11 cellular contexts compared by ENCODE assay signal in genomic region chr14:61454545-61454944, GRCh38.
DNase-seq lines count a peak whose midpoint lies in the region; ATAC-seq, FAIRE-seq and TF ChIP-seq lines count a peak whose summit lies in the region.
"Had no signal": no experiment of that assay in that cellular context is flagged by ENCODE, and none has a peak within 500 bp of the region (broad histone marks: within the 10 kb centered on the region; RNA-seq: fewer than 3 reads in every experiment).

No MANE protein-coding gene starts in this region.

- no peak for TF ChIP-seq CTCF in nephron progenitor cell (IDR thresholded peaks at IDR 0.05)

- peak overlapping the region; percentile 87 to 99 (median 96) for H3K27ac Mint-ChIP-seq in CD4-positive, CD25-positive, alpha-beta regulatory T cell
- peak overlapping the region; percentile 78 to 93 (median 88) for H3K27ac Mint-ChIP-seq in CD4-positive, alpha-beta memory T cell
- peak overlapping the region; percentile 93 for H3K27ac Mint-ChIP-seq in activated CD4-positive, alpha-beta memory T cell treated with anti-CD3 and anti-CD28 coated beads, Interleukin-2, amount 10 ng/mL, durations not matched to agents 7 days and 5 days
- H3K27ac Mint-ChIP-seq in nephron progenitor cell: no peak overlapping the region
- H3K27ac Mint-ChIP-seq: brain, progenitor cell of endocrine pancreas had no signal

- no peaks in the 10 kb centered on the region for H3K9me3 ChIP-seq in CD4-positive, CD25-positive, alpha-beta regulatory T cell (ENCODE audit: control insufficient read depth in 2 of 2, low read length in 2 of 2)
- no peaks in the 10 kb centered on the region for H3K9me3 ChIP-seq in CD4-positive, alpha-beta memory T cell (ENCODE audit: control insufficient read depth in 1 of 2, low read length in 2 of 2)

- H3K27ac ChIP-seq in CD4-positive, CD25-positive, alpha-beta regulatory T cell (ENCODE audit: insufficient read depth, low read length, poor library complexity, severe bottlenecking): peak overlapping the region; percentile 75
- H3K27ac ChIP-seq in CD4-positive, alpha-beta memory T cell (ENCODE audit: low read depth, low read length): peak overlapping the region; percentile 17
- H3K27ac ChIP-seq: epithelial cell of prostate had no signal

- H3K27me3 Mint-ChIP-seq in CD4-positive, CD25-positive, alpha-beta regulatory T cell: no peaks in the 10 kb centered on the region
- no peaks in the 10 kb centered on the region for H3K27me3 Mint-ChIP-seq in CD4-positive, alpha-beta memory T cell
- no peaks in the 10 kb centered on the region for H3K27me3 Mint-ChIP-seq in activated CD4-positive, alpha-beta memory T cell treated with anti-CD3 and anti-CD28 coated beads, Interleukin-2, amount 10 ng/mL, durations not matched to agents 7 days and 5 days
- peaks cover 17% of the 10 kb centered on the region for H3K27me3 Mint-ChIP-seq in nephron progenitor cell (ENCODE audit: low read depth, poor library complexity)
- H3K27me3 Mint-ChIP-seq: progenitor cell of endocrine pancreas had no signal

- H3K4me1 Mint-ChIP-seq in CD4-positive, CD25-positive, alpha-beta regulatory T cell: peaks cover 52 to 98% (median 62%) of the 10 kb centered on the region in 4 donors
- peaks cover 70 to 94% (median 79%) of the 10 kb centered on the region in 4 donors for H3K4me1 Mint-ChIP-seq in CD4-positive, alpha-beta memory T cell
- peaks cover 93% of the 10 kb centered on the region for H3K4me1 Mint-ChIP-seq in activated CD4-positive, alpha-beta memory T cell treated with anti-CD3 and anti-CD28 coated beads, Interleukin-2, amount 10 ng/mL, durations not matched to agents 7 days and 5 days
- no peaks in the 10 kb centered on the region for H3K4me1 Mint-ChIP-seq in nephron progenitor cell
- H3K4me1 Mint-ChIP-seq: brain had no signal

- H3K36me3 ChIP-seq in CD4-positive, CD25-positive, alpha-beta regulatory T cell (ENCODE audit: control insufficient read depth, insufficient read depth, low read length): peaks cover 78% of the 10 kb centered on the region
- H3K36me3 ChIP-seq in CD4-positive, alpha-beta memory T cell (ENCODE audit: insufficient read depth, low read length): peaks cover 54% of the 10 kb centered on the region

- DNase-seq in CD4-positive, CD25-positive, alpha-beta regulatory T cell: no peak
- no peak for DNase-seq in CD4-positive, alpha-beta memory T cell
- DNase-seq in activated CD4-positive, alpha-beta memory T cell treated with anti-CD3 and anti-CD28 coated beads, Interleukin-2, amount 10 ng/mL, durations not matched to agents 7 days and 5 days: no peak
- no peak for DNase-seq in nephron progenitor cell
- DNase-seq: stimulated activated CD4-positive, alpha-beta T cell treated with anti-CD3 and anti-CD28 coated beads, Interleukin-4, amount 100 ng/mL, for 4 hours had no signal

- POLR2A ChIA-PET in CD4-positive, alpha-beta memory T cell (lab: Charles Lee; ENCODE audit: partially characterized antibody): interaction anchor here (1.0 kb wide), 1 partner anchor 67 kb away, joined by 3 read pairs; no protein-coding TSS in a partner anchor
- POLR2A ChIA-PET in activated CD4-positive, alpha-beta memory T cell treated with anti-CD3 and anti-CD28 coated beads, Interleukin-2, amount 10 ng/mL, durations not matched to agents 7 days and 5 days (lab: Charles Lee): interaction anchor here (0.9 to 1.5 kb wide), 7 partner anchors 106 to 241 kb away, joined by 3 to 6 read pairs (median 4); partner anchors contain the start of gene HIF1A

- peak; percentile 41 for FAIRE-seq in islet of Langerhans (lab: Jason Lieb, UNC)

- ATAC-seq in CD4-positive, CD25-positive, alpha-beta regulatory T cell (ENCODE audit: low read depth in 2 of 2): no peak
- no peak for ATAC-seq in HG02798 (IDR thresholded peaks at IDR 0.05; ENCODE audit: poor library complexity, unreplicated experiment)
- no peak for ATAC-seq in HG02885 (IDR thresholded peaks at IDR 0.05; ENCODE audit: poor library complexity, unreplicated experiment)

- H3K27me3 ChIP-seq in CD4-positive, CD25-positive, alpha-beta regulatory T cell (ENCODE audit: control insufficient read depth, insufficient read depth, low read length): no peaks in the 10 kb centered on the region
- H3K27me3 ChIP-seq in CD4-positive, alpha-beta memory T cell (ENCODE audit: insufficient read depth, low read length): no peaks in the 10 kb centered on the region

- peak overlapping the region in 2 of 4 donors; percentile 52 to 61 for H3K4me3 Mint-ChIP-seq in CD4-positive, CD25-positive, alpha-beta regulatory T cell
- peak overlapping the region in 7 of 8 donors; percentile 5 to 89 (median 64) for H3K4me3 Mint-ChIP-seq in CD4-positive, alpha-beta memory T cell
- peak overlapping the region; percentile 70 for H3K4me3 Mint-ChIP-seq in activated CD4-positive, alpha-beta memory T cell treated with anti-CD3 and anti-CD28 coated beads, Interleukin-2, amount 10 ng/mL, durations not matched to agents 7 days and 5 days
- H3K4me3 Mint-ChIP-seq in nephron progenitor cell: no peak overlapping the region
- H3K4me3 Mint-ChIP-seq: brain had no signal

- peaks cover 79% of the 10 kb centered on the region for H3K36me3 Mint-ChIP-seq in CD4-positive, CD25-positive, alpha-beta regulatory T cell
- peaks cover 72 to 92% of the 10 kb centered on the region in 2 donors for H3K36me3 Mint-ChIP-seq in CD4-positive, alpha-beta memory T cell
- peaks cover 93% of the 10 kb centered on the region for H3K36me3 Mint-ChIP-seq in activated CD4-positive, alpha-beta memory T cell treated with anti-CD3 and anti-CD28 coated beads, Interleukin-2, amount 10 ng/mL, durations not matched to agents 7 days and 5 days (ENCODE audit: low read depth)
- no peaks in the 10 kb centered on the region for H3K36me3 Mint-ChIP-seq in nephron progenitor cell (ENCODE audit: low read depth)
- H3K36me3 Mint-ChIP-seq: brain had no signal

- CTCF ChIA-PET in CD4-positive, alpha-beta memory T cell (lab: Charles Lee; ENCODE audit: partially characterized antibody): interaction anchor here (0.8 to 2.6 kb wide), 7 partner anchors 12 to 383 kb away, joined by 3 to 19 read pairs (median 3); partner anchors contain the start of gene PRKCH
- CTCF ChIA-PET in activated CD4-positive, alpha-beta memory T cell treated with anti-CD3 and anti-CD28 coated beads, Interleukin-2, amount 10 ng/mL, durations not matched to agents 7 days and 5 days (lab: Charles Lee): interaction anchor here (0.7 to 1.8 kb wide), 9 partner anchors 18 to 314 kb away, joined by 3 to 7 read pairs (median 3); no protein-coding TSS in a partner anchor

- peak overlapping the region; percentile 38 for H3K4me3 ChIP-seq in CD4-positive, CD25-positive, alpha-beta regulatory T cell (ENCODE audit: low read depth, low read length)
- no peak overlapping the region for H3K4me3 ChIP-seq in CD4-positive, alpha-beta memory T cell (ENCODE audit: low read length in 2 of 2)

- H3K9me3 Mint-ChIP-seq in CD4-positive, CD25-positive, alpha-beta regulatory T cell: peaks cover 0 to 2% (median 0%) of the 10 kb centered on the region in 7 donors
- H3K9me3 Mint-ChIP-seq in CD4-positive, alpha-beta memory T cell: peaks cover 0 to 3% (median 0%) of the 10 kb centered on the region in 8 donors
- peaks cover 2% of the 10 kb centered on the region for H3K9me3 Mint-ChIP-seq in activated CD4-positive, alpha-beta memory T cell treated with anti-CD3 and anti-CD28 coated beads, Interleukin-2, amount 10 ng/mL, durations not matched to agents 7 days and 5 days
- H3K9me3 Mint-ChIP-seq in nephron progenitor cell: no peaks in the 10 kb centered on the region

- intact Hi-C loops in CD4-positive, alpha-beta memory T cell (cut with micrococcal nuclease): no loop called here

- peaks cover 65% of the 10 kb centered on the region for H3K4me1 ChIP-seq in CD4-positive, CD25-positive, alpha-beta regulatory T cell (ENCODE audit: control insufficient read depth, insufficient read depth, low read length, poor library complexity, severe bottlenecking)
- peaks cover 79% of the 10 kb centered on the region for H3K4me1 ChIP-seq in CD4-positive, alpha-beta memory T cell (ENCODE audit: insufficient read depth, low read length)
